Comparison of ENCODE assay signal across 9 cellular contexts in genomic region chr7:128053023-128053422, GRCh38. TPM values are rescaled to one million over a fixed set of nuclear protein-coding genes. Genes with fewer than 3 reads are reported as not detected.
DNase-seq lines count a peak whose midpoint lies in the region; ATAC-seq, FAIRE-seq and TF ChIP-seq lines count a peak whose summit lies in the region.
"Had no signal": no experiment of that assay in that cellular context is flagged by ENCODE, and none has a peak within 500 bp of the region (broad histone marks: within the 10 kb centered on the region; RNA-seq: fewer than 3 reads in every experiment).

No MANE protein-coding gene starts in this region.

- FAIRE-seq in urothelium cell line (lab: Jason Lieb, UNC): no peak

- H3K9ac ChIP-seq in neuronal stem cell (ENCODE audit: low read depth, low read length, poor library complexity): no peak overlapping the region
- H3K9ac ChIP-seq: neural progenitor cell had no signal

- DNase-seq in DMS153 treated with DMSO at 0.1 percent for 48 hours (lab: John Stamatoyannopoulos, UW; ENCODE audit: unreplicated experiment) (peak; percentile 47), LNCaP clone FGC (ENCODE audit: low read depth) (peak; percentile 84), NCI-H774 (lab: John Stamatoyannopoulos, UW) (peak; percentile 27), glomerular visceral epithelial cell (ENCODE audit: extremely low spot score) (peak; percentile 9), neuronal stem cell (ENCODE audit: low spot score) (no peak), urothelium cell line (ENCODE audit: low spot score) (no peak)

- no peaks in the 10 kb centered on the region for H3K79me1 ChIP-seq in neuronal stem cell (ENCODE audit: low read depth, low read length)

- no peak overlapping the region for H3K4me2 ChIP-seq in neuronal stem cell (ENCODE audit: insufficient read depth, low read length, poor library complexity, severe bottlenecking)
- H3K4me2 ChIP-seq: neural progenitor cell had no signal

- no peak overlapping the region for H3K27ac ChIP-seq in neuronal stem cell (replicated peaks; ENCODE audit: low read length)
- H3K27ac ChIP-seq: neural progenitor cell had no signal

- H3K4me1 ChIP-seq in neuronal stem cell (ENCODE audit: control insufficient read depth in 2 of 2, insufficient read depth in 1 of 2, low read depth in 1 of 2, low read length in 2 of 2): no peaks in the 10 kb centered on the region
- H3K4me1 ChIP-seq: neural progenitor cell had no signal

- no peak for ATAC-seq in HG03280 (IDR thresholded peaks at IDR 0.05; ENCODE audit: unreplicated experiment)
- ATAC-seq in HG02623 (IDR thresholded peaks at IDR 0.05; ENCODE audit: unreplicated experiment): no peak

- H3K9me3 ChIP-seq in neuronal stem cell (replicated peaks in 1 of 2; ENCODE audit: control insufficient read depth in 2 of 2, insufficient read depth in 1 of 2, low read depth in 1 of 2, low read length in 2 of 2): no peaks in the 10 kb centered on the region

- TF ChIP-seq CTCF in LNCaP clone FGC (IDR thresholded peaks at IDR 0.05; ENCODE audit: control insufficient read depth, extremely low read depth, insufficient read depth): no peak

- H4K8ac ChIP-seq in neuronal stem cell (ENCODE audit: low read depth, low read length): no peak overlapping the region

- H3K36me3 ChIP-seq in neuronal stem cell (replicated peaks in 1 of 2; ENCODE audit: control insufficient read depth in 2 of 2, insufficient read depth in 2 of 2, low read length in 2 of 2): no peaks in the 10 kb centered on the region
- H3K36me3 ChIP-seq: neural progenitor cell had no signal

- no peak overlapping the region for H3K4me3 ChIP-seq in LNCaP clone FGC (ENCODE audit: low read depth, low read length)
- H3K4me3 ChIP-seq in neuronal stem cell (ENCODE audit: low read length in 2 of 2): no peak overlapping the region
- H3K4me3 ChIP-seq: neural progenitor cell had no signal

- H3K27me3 ChIP-seq in neuronal stem cell (ENCODE audit: control insufficient read depth in 3 of 3, insufficient read depth in 3 of 3, low read depth in 1 of 3, low read length in 3 of 3): no peaks in the 10 kb centered on the region
- H3K27me3 ChIP-seq: neural progenitor cell had no signal

- H3K14ac ChIP-seq in neuronal stem cell (ENCODE audit: low read length): no peak overlapping the region

- H2BK5ac ChIP-seq in neuronal stem cell (ENCODE audit: low read length): no peak overlapping the region

- H2BK15ac ChIP-seq in neuronal stem cell (ENCODE audit: low read length): no peak overlapping the region

- H2AK5ac ChIP-seq in neuronal stem cell (ENCODE audit: low read depth, low read length): no peak overlapping the region

- no peak overlapping the region for H3K4ac ChIP-seq in neuronal stem cell (ENCODE audit: low read length)

- H2BK120ac ChIP-seq in neuronal stem cell (ENCODE audit: low read depth, low read length): no peak overlapping the region

- no peak overlapping the region for H3K23ac ChIP-seq in neuronal stem cell (ENCODE audit: low read depth, low read length, poor library complexity)

- H2AFZ ChIP-seq in neuronal stem cell (ENCODE audit: low read length): no peak overlapping the region
- H2AFZ ChIP-seq: neural progenitor cell had no signal

- no peak overlapping the region for H3K18ac ChIP-seq in neuronal stem cell (ENCODE audit: low read length)

- no peak overlapping the region for H2BK12ac ChIP-seq in neuronal stem cell (ENCODE audit: low read length)

- no peak overlapping the region for H4K91ac ChIP-seq in neuronal stem cell (ENCODE audit: low read depth, low read length, poor library complexity)

RNA-seq across cellular contexts. Expression of gene LRRC4, which starts 21.8 kb away (rescaled TPM):
- 50.0 TPM for polyA plus RNA-seq in neuronal stem cell (2013, experiment 1 of 2)
- 47.3 TPM for polyA plus RNA-seq in neuronal stem cell (2013, experiment 2 of 2)

Comparison
In these comparisons a context has a peak if more than half of its experiments do, and no peak if none do; other contexts are left out.
1. DNase-seq: peak in DMS153 treated with DMSO at 0.1 percent for 48 hours (single experiment), LNCaP clone FGC (single experiment), NCI-H774 (single experiment) and glomerular visceral epithelial cell (single experiment); none in neuronal stem cell (single experiment) and urothelium cell line (single experiment).